11 cellular contexts compared by ENCODE assay signal in the genomic region with DNA sequence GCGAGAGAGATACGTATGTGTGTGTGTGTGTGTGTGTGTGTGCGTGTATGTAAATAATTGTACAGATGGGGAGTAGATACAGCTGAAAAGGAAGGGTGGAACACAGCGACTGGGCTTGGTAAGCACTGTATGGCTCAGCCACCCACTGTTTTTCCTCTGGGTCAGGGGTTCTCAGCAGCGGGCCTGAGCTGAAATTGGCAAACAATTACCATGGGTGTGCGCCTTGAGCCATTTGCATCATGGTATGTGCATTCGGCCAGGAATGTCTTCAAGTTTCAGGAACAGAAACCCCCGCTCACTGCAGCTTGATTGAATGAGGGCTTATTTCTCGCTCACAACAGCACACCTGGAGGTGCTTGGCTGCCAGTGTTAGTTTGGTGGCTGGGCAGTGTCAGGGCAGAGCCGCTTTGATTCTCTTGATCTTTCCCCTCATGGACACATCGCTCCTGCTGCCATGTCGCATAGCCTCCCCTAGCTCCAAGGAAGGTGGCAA.
DNase-seq lines count a peak whose midpoint lies in the region; ATAC-seq, FAIRE-seq and TF ChIP-seq lines count a peak whose summit lies in the region.
"Had no signal": no experiment of that assay in that cellular context is flagged by ENCODE, and none has a peak within 500 bp of the region (broad histone marks: within the 10 kb centered on the region; RNA-seq: fewer than 3 reads in every experiment).

No MANE protein-coding gene starts in this region.

- H3K27ac ChIP-seq in Karpas-422 (ENCODE audit: low read length) (peak overlapping the region; percentile 99), iPS-20b (ENCODE audit: low read length) (peak overlapping the region; percentile 22), smooth muscle cell (ENCODE audit: low read depth) (no peak overlapping the region), pancreas (no peak overlapping the region), ascending aorta (no peak overlapping the region)

- no peaks in the 10 kb centered on the region for H3K27me3 ChIP-seq in Karpas-422 (ENCODE audit: low read length)
- no peaks in the 10 kb centered on the region for H3K27me3 ChIP-seq in iPS-20b (ENCODE audit: insufficient read depth, low read length)
- H3K27me3 ChIP-seq in smooth muscle cell (ENCODE audit: low read depth), result no peaks in the 10 kb centered on the region
- no peaks in the 10 kb centered on the region for H3K27me3 ChIP-seq in pancreas
- no peaks in the 10 kb centered on the region for H3K27me3 ChIP-seq in ascending aorta

- ATAC-seq in GM21576 (IDR thresholded peaks at IDR 0.05; ENCODE audit: unreplicated experiment) (peak; percentile 57), pancreas (no peak)
- ATAC-seq: T-cell had no signal

- H3K4me2 ChIP-seq in Karpas-422 (ENCODE audit: low read depth, low read length, poor library complexity, severe bottlenecking), result peak overlapping the region; percentile 79
- no peak overlapping the region for H3K4me2 ChIP-seq in smooth muscle cell

- WGBS in smooth muscle cell (ENCODE audit: low lambda C conversion rate), result 80% methylated on average over 12 of the region's 12 CpGs
- 83% methylated on average over 12 of the region's 12 CpGs for WGBS in pancreas, 2 donors

- intact Hi-C loops in pancreas (cut with DNase I), result no loop called here
- intact Hi-C loops in ascending aorta (cut with DNase I), result no loop called here

- H3K9ac ChIP-seq in Karpas-422 (ENCODE audit: low read length) (peak overlapping the region; percentile 82), iPS-20b (ENCODE audit: low read depth, low read length) (peak overlapping the region; percentile 5; the same call in 1 of the 2 replicates), smooth muscle cell (ENCODE audit: low read depth) (no peak overlapping the region)

- DNase-seq in GM12891 (ENCODE audit: insufficient read length, low spot score), result peak; percentile 56
- DNase-seq in Karpas-422, result peak; percentile 98
- no peak for DNase-seq in NCI-H1694 (lab: John Stamatoyannopoulos, UW)
- DNase-seq in smooth muscle cell (lab: John Stamatoyannopoulos, UW; ENCODE audit: unreplicated experiment), result no peak
- no peak for DNase-seq in pancreas
- DNase-seq in ascending aorta (ENCODE audit: low spot score in 2 of 2), result no peak
- DNase-seq: effector memory CD4-positive, alpha-beta T cell had no signal

- H3K4me1 ChIP-seq in Karpas-422 (ENCODE audit: low read length) (peaks cover 68% of the 10 kb centered on the region), iPS-20b (ENCODE audit: insufficient read depth, low read length) (peaks cover 27% of the 10 kb centered on the region), smooth muscle cell (ENCODE audit: low read depth) (no peaks in the 10 kb centered on the region), pancreas (peaks cover 0 to 11% (median 0%) of the 10 kb centered on the region in 3 donors), ascending aorta (peaks cover 0 to 6% of the 10 kb centered on the region in 2 donors)

- H4K20me1 ChIP-seq in Karpas-422 (ENCODE audit: insufficient read depth, low read depth, low read length), result no peaks in the 10 kb centered on the region
- peaks cover 11% of the 10 kb centered on the region for H4K20me1 ChIP-seq in smooth muscle cell (ENCODE audit: low read depth)

- H2AFZ ChIP-seq in Karpas-422 (ENCODE audit: low read length) (no peak overlapping the region), smooth muscle cell (ENCODE audit: low read depth) (no peak overlapping the region)

- H3K9me2 ChIP-seq in Karpas-422 (replicated peaks; ENCODE audit: insufficient read depth, low read length), result no peaks in the 10 kb centered on the region

- TF ChIP-seq CTCF in smooth muscle cell (IDR thresholded peaks at IDR 0.05; ENCODE audit: borderline replicate concordance, insufficient read depth, poor library complexity, severe bottlenecking) (no peak), pancreas (IDR thresholded peaks at IDR 0.05) (no peak), ascending aorta (IDR thresholded peaks at IDR 0.05) (no peak)

- TF ChIP-seq POLR2A in GM12891 (IDR thresholded peaks at IDR 0.05; ENCODE audit: low read depth, low read length), result no peak

- H3K9me3 ChIP-seq in Karpas-422 (ENCODE audit: low read length) (no peaks in the 10 kb centered on the region), iPS-20b (ENCODE audit: insufficient read depth, low read depth, low read length) (no peaks in the 10 kb centered on the region), smooth muscle cell (replicated peaks; ENCODE audit: low read depth) (no peaks in the 10 kb centered on the region), pancreas (no peaks in the 10 kb centered on the region), ascending aorta (no peaks in the 10 kb centered on the region)

- peak; percentile 99 for FAIRE-seq in GM12891 (lab: Jason Lieb, UNC)
- no peak for FAIRE-seq in pancreas (lab: Jason Lieb, UNC)
- FAIRE-seq: G401.6 had no signal

- peaks cover 55% of the 10 kb centered on the region for H3K79me2 ChIP-seq in Karpas-422 (ENCODE audit: low read length)
- H3K79me2 ChIP-seq in smooth muscle cell (ENCODE audit: low read depth), result no peaks in the 10 kb centered on the region

- H3K36me3 ChIP-seq in Karpas-422 (ENCODE audit: insufficient read depth, low read length) (peaks cover 7% of the 10 kb centered on the region; the same call in 1 of the 2 replicates), iPS-20b (ENCODE audit: insufficient read depth, low read depth, low read length) (0 out of 2 replicates have a peak, but pooled peaks cover 3% of the 10 kb centered on the region), smooth muscle cell (ENCODE audit: low read depth) (no peaks in the 10 kb centered on the region), pancreas (no peaks in the 10 kb centered on the region), ascending aorta (peaks cover 0 to 2% of the 10 kb centered on the region in 2 donors)

- H3K4me3 ChIP-seq in Karpas-422 (ENCODE audit: low read length) (peak overlapping the region; percentile 60), iPS-20b (ENCODE audit: low read length) (no peak overlapping the region), smooth muscle cell (no peak overlapping the region), pancreas (no peak overlapping the region), ascending aorta (no peak overlapping the region)

- no peaks in the 10 kb centered on the region for H3F3A ChIP-seq in smooth muscle cell (ENCODE audit: low read depth)

TF ChIP-seq in GM12891, 5 proteins besides CTCF, POLR2A, EP300 and RAD21:
- TF ChIP-seq SPI1 (IDR thresholded peaks at IDR 0.05; ENCODE audit: low read depth, low read length) (peak; percentile 91), POU2F2 (IDR thresholded peaks at IDR 0.05; ENCODE audit: low read depth, low read length) (peak; percentile 85; the same call in 1 of the 2 replicates), POLR2AphosphoS5 (IDR thresholded peaks at IDR 0.05; ENCODE audit: low read depth, low read length) (no peak)

Comparison
In these comparisons a context has a peak if more than half of its experiments do, and no peak if none do; other contexts are left out.
1. DNase-seq: peak in GM12891 (single experiment) and Karpas-422 (single experiment); none in NCI-H1694 (single experiment), smooth muscle cell (single experiment), pancreas (0 of 6) and ascending aorta (0 of 2).
2. H3K27ac ChIP-seq: peak in Karpas-422 (single experiment) and iPS-20b (single experiment); none in smooth muscle cell (single experiment), pancreas (0 of 4) and ascending aorta (0 of 2).